8 cellular contexts compared by ENCODE assay signal in the genomic region with DNA sequence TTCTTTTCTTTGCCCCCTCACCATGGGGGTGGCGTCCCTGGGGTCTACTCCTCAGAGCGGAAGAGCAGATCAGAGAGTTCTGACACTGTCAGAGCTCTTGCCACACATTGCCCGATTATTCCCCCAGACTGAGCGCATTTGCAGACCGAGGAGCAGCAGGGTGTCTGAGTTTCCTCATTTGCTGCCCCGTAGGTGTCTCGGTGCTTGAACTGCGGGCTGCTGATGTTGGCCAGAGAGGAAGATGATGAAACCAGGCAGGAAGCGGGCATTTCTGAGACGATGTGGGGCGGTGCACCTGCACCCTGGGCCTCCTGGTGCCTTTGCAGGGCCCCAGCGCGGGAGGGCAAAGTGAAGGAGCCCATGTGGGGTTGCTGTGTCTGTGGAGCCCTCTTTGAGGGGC. TPM values are rescaled to one million over a fixed set of nuclear protein-coding genes. Genes with fewer than 3 reads are reported as not detected.
DNase-seq lines count a peak whose midpoint lies in the region; ATAC-seq and TF ChIP-seq lines count a peak whose summit lies in the region.

No MANE protein-coding gene starts in this region.

- H3K4me3 ChIP-seq in vagina (no peak overlapping the region), WERI-Rb-1 (ENCODE audit: low read depth, low read length) (no peak overlapping the region)

- DNase-seq in GM19238 (ENCODE audit: insufficient read length, low spot score) (peak; percentile 43), left cardiac atrium (peak; percentile 37), glomerular visceral epithelial cell (ENCODE audit: extremely low spot score) (no peak), vagina (ENCODE audit: extremely low spot score in 2 of 2) (no peak), WERI-Rb-1 (no peak)
- DNase-seq in activated CD4-positive, alpha-beta T cell treated with anti-CD3 and anti-CD28 coated beads, Interleukin-2, amount 50 U/mL, for 48 hours, result peak; percentile 70 to 80
- DNase-seq in stimulated activated CD8-positive, alpha-beta memory T cell treated with anti-CD3 and anti-CD28 coated beads, Interleukin-2, amount 100 ng/mL, for 1 hour (ENCODE audit: low read depth in 2 of 2), result peak; percentile 29 to 34

- intact Hi-C loops in left cardiac atrium (cut with DNase I) (no loop called here), vagina (cut with DNase I) (no loop called here)

- no peak for TF ChIP-seq CTCF in vagina (IDR thresholded peaks at IDR 0.05)
- no peak for TF ChIP-seq CTCF in WERI-Rb-1 (IDR thresholded peaks at IDR 0.05; ENCODE audit: low read depth, low read length)

- H3K4me1 ChIP-seq in vagina, result no peaks in the 10 kb centered on the region

- H3K9me3 ChIP-seq in vagina (no peaks in the 10 kb centered on the region), WERI-Rb-1 (ENCODE audit: severe bottlenecking) (no peaks in the 10 kb centered on the region)

- peak; percentile 54 for ATAC-seq in HG03439 (IDR thresholded peaks at IDR 0.05; ENCODE audit: unreplicated experiment)
- ATAC-seq in left cardiac atrium, result peak; percentile 38 to 40

- no peak overlapping the region for H3K27ac ChIP-seq in vagina
- no peak overlapping the region for H3K27ac ChIP-seq in WERI-Rb-1

- TF ChIP-seq POLR2A in vagina (IDR thresholded peaks at IDR 0.05), result no peak

- H3K36me3 ChIP-seq in vagina (no peaks in the 10 kb centered on the region), WERI-Rb-1 (no peaks in the 10 kb centered on the region)

- no peaks in the 10 kb centered on the region for H3K27me3 ChIP-seq in vagina
- no peaks in the 10 kb centered on the region for H3K27me3 ChIP-seq in WERI-Rb-1 (ENCODE audit: insufficient read depth, low read depth, severe bottlenecking)

RNA-seq across cellular contexts. Expression of a gene that starts 55.2 kb away (rescaled TPM):
- total RNA-seq in left cardiac atrium, result 1 to 10 TPM; 5.9 to 6.9 TPM
- 8.1 TPM for total RNA-seq in vagina

RNA-seq across cellular contexts. Expression of a gene that starts 55.5 kb away (rescaled TPM):
- total RNA-seq in left cardiac atrium, result 1 to 10 TPM in 1 of 2 donors, under 1 TPM in 1; 0.62 to 1.4 TPM
- 2.7 TPM for total RNA-seq in vagina

Comparison
In these comparisons a context has a peak if more than half of its experiments do, and no peak if none do; other contexts are left out.
1. DNase-seq: peak in GM19238 (single experiment), activated CD4-positive, alpha-beta T cell treated with anti-CD3 and anti-CD28 coated beads, Interleukin-2, amount 50 U/mL, for 48 hours (2 of 2), left cardiac atrium (single experiment) and stimulated activated CD8-positive, alpha-beta memory T cell treated with anti-CD3 and anti-CD28 coated beads, Interleukin-2, amount 100 ng/mL, for 1 hour (2 of 2); none in glomerular visceral epithelial cell (single experiment), vagina (0 of 2) and WERI-Rb-1 (single experiment).